ENCODE assay signal across 1 cellular context in the genomic region with DNA sequence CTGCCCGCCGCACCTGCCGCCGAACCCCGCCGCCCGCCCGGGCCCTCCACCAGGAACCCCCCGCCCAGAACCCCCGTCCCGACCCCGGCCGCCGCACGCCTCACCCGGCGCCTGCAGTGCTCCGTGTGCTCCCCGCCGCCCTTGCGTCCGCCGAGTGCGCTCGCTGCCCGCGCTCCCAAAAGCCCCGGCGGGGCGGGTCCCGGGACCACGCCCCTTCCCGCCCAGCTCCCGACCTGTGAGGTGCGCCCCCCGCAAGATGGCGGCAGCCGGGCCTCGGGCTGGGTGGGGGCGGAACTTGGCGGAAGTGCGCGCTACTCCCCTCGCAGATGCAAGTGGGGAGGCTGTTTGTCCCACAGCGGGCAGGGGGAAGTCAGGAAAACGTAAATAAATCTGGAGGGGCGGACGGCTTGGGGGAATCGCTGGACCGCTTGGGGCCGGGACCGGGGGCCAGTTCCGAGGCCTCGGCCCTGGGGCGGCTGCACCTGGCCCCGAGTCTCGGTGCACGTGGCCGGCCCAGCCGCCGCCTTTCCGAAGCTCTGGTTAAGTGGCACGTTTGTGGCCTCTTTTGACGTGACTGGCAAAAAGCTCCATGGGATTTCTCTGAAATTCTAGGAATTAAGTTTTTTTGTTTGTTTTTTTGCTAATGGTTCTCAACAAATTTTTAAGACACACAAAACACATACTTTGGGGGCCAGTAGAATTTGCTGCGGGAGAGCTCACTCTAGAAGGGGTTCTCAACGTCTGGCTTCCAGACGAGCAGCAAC.
TF ChIP-seq lines count a peak whose summit lies in the region.

Gene EZR, minus strand, starts transcription at position 156 of the 764 bp plus-strand sequence. CDS start 1,275 bp downstream, outside the sequence.

TF ChIP-seq in K562, 482 proteins besides CTCF, POLR2A, EP300 and RAD21 (continued from another document and continues in another):
- no peak for TF ChIP-seq RAD51 (IDR thresholded peaks at IDR 0.05; ENCODE audit: borderline replicate concordance, low read depth)
- TF ChIP-seq TBL1XR1 (IDR thresholded peaks at IDR 0.05; ENCODE audit: low read length in 2 of 2): no peak; a peak in 1 of 4 replicates
- peak; percentile 75; the same call in 1 of the 2 replicates for TF ChIP-seq ZNF57 (CRISPR knock-in tag; IDR thresholded peaks at IDR 0.05)
- TF ChIP-seq ZNF398 (CRISPR knock-in tag; IDR thresholded peaks at IDR 0.05): no peak
- peak; percentile 99 for TF ChIP-seq ZBTB7A (IDR thresholded peaks at IDR 0.05; ENCODE audit: borderline replicate concordance, control insufficient read depth, low read depth, low read length)
- no peak for TF ChIP-seq HDAC3 (IDR thresholded peaks at IDR 0.05; ENCODE audit: borderline replicate concordance, partially characterized antibody)
- no peak; the same call in 1 of the 2 replicates for TF ChIP-seq JUN (IDR thresholded peaks at IDR 0.05; ENCODE audit: borderline replicate concordance, low read depth, low read length)
- TF ChIP-seq JUN (CRISPR knock-in tag; IDR thresholded peaks at IDR 0.05; ENCODE audit: borderline replicate concordance): peak; percentile 50; the same call in 1 of the 2 replicates
- TF ChIP-seq SMAD2 (IDR thresholded peaks at IDR 0.05; ENCODE audit: low read depth, low read length): no peak
- TF ChIP-seq SMARCA4 (IDR thresholded peaks at IDR 0.05): 0 out of 2 replicates have a peak, but pooled peaks have one; percentile 18
- peak; percentile 83 for TF ChIP-seq FUS (optimal IDR thresholded peaks at IDR 0.05; ENCODE audit: low read depth, low read length)
- no peak; the same call in 1 of the 2 replicates for TF ChIP-seq CREB1 (IDR thresholded peaks at IDR 0.05)
- TF ChIP-seq CREB1 (CRISPR knock-in tag; IDR thresholded peaks at IDR 0.05): peak; percentile 47; the same call in 1 of the 2 replicates
- TF ChIP-seq SRSF1 (IDR thresholded peaks at IDR 0.05; ENCODE audit: low read depth, low read length): no peak
- TF ChIP-seq ZNF830 (CRISPR knock-in tag; IDR thresholded peaks at IDR 0.05): 0 out of 2 replicates have a peak, but pooled peaks have one; percentile 32
- no peak; the same call in 1 of the 2 replicates for TF ChIP-seq CBFB (CRISPR knock-in tag; IDR thresholded peaks at IDR 0.05)
- TF ChIP-seq DPF2 (IDR thresholded peaks at IDR 0.05): peak; percentile 26; the same call in 1 of the 2 replicates
- TF ChIP-seq ZBTB34 (CRISPR knock-in tag; IDR thresholded peaks at IDR 0.05): peak; percentile 79
- TF ChIP-seq ZNF445 (CRISPR knock-in tag; IDR thresholded peaks at IDR 0.05; ENCODE audit: low read depth): peak; percentile 68; the same call in 1 of the 2 replicates
- TF ChIP-seq SREBF1 (IDR thresholded peaks at IDR 0.05; ENCODE audit: borderline replicate concordance, low read depth, low read length): no peak
- TF ChIP-seq EGR1 (conservative IDR thresholded peaks at IDR 0.05): peak; percentile 89
- peak; percentile 82 for TF ChIP-seq TBP (optimal IDR thresholded peaks at IDR 0.05; ENCODE audit: low read depth, low read length)
- no peak for TF ChIP-seq SIRT6 (IDR thresholded peaks at IDR 0.05; ENCODE audit: low read depth, low read length)
- TF ChIP-seq, protein P1, sequence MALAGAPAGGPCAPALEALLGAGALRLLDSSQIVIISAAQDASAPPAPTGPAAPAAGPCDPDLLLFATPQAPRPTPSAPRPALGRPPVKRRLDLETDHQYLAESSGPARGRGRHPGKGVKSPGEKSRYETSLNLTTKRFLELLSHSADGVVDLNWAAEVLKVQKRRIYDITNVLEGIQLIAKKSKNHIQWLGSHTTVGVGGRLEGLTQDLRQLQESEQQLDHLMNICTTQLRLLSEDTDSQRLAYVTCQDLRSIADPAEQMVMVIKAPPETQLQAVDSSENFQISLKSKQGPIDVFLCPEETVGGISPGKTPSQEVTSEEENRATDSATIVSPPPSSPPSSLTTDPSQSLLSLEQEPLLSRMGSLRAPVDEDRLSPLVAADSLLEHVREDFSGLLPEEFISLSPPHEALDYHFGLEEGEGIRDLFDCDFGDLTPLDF (CRISPR knock-in tag; IDR thresholded peaks at IDR 0.05): peak; percentile 68; the same call in 1 of the 2 replicates
- TF ChIP-seq ZSCAN29 (IDR thresholded peaks at IDR 0.05): no peak
- peak; percentile 82 for TF ChIP-seq NUFIP1 (IDR thresholded peaks at IDR 0.05; ENCODE audit: partially characterized antibody)
- TF ChIP-seq, protein P2, sequence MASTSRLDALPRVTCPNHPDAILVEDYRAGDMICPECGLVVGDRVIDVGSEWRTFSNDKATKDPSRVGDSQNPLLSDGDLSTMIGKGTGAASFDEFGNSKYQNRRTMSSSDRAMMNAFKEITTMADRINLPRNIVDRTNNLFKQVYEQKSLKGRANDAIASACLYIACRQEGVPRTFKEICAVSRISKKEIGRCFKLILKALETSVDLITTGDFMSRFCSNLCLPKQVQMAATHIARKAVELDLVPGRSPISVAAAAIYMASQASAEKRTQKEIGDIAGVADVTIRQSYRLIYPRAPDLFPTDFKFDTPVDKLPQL (IDR thresholded peaks at IDR 0.05; ENCODE audit: extremely low read depth, insufficient read length): no peak
- TF ChIP-seq NR2C2 (CRISPR knock-in tag; IDR thresholded peaks at IDR 0.05): no peak
- TF ChIP-seq NR2C2 (tag; IDR thresholded peaks at IDR 0.05): peak; percentile 65
- TF ChIP-seq KAT8 (IDR thresholded peaks at IDR 0.05; ENCODE audit: low read depth): no peak
- TF ChIP-seq TCF7 (IDR thresholded peaks at IDR 0.05; ENCODE audit: borderline replicate concordance): no peak
- TF ChIP-seq ZNF707 (CRISPR knock-in tag; conservative IDR thresholded peaks at IDR 0.05): no peak
- TF ChIP-seq TEAD1 (CRISPR knock-in tag; IDR thresholded peaks at IDR 0.05): peak; percentile 53 to 54; a peak in 2 of 4 replicates
- peak; percentile 58; the same call in 1 of the 2 replicates for TF ChIP-seq ZNF740 (CRISPR knock-in tag; IDR thresholded peaks at IDR 0.05)
- peak in 1 of 2 experiments; percentile 71; a peak in 1 of 4 replicates for TF ChIP-seq ZNF740 (tag; IDR thresholded peaks at IDR 0.05)
- TF ChIP-seq, protein P3, sequence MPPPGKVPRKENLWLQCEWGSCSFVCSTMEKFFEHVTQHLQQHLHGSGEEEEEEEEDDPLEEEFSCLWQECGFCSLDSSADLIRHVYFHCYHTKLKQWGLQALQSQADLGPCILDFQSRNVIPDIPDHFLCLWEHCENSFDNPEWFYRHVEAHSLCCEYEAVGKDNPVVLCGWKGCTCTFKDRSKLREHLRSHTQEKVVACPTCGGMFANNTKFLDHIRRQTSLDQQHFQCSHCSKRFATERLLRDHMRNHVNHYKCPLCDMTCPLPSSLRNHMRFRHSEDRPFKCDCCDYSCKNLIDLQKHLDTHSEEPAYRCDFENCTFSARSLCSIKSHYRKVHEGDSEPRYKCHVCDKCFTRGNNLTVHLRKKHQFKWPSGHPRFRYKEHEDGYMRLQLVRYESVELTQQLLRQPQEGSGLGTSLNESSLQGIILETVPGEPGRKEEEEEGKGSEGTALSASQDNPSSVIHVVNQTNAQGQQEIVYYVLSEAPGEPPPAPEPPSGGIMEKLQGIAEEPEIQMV (tag; conservative IDR thresholded peaks at IDR 0.05; ENCODE audit: low read depth): no peak
- peak; percentile 78; the same call in 1 of the 2 replicates for TF ChIP-seq AFF4 (CRISPR knock-in tag; IDR thresholded peaks at IDR 0.05)
- no peak for TF ChIP-seq NCOA4 (IDR thresholded peaks at IDR 0.05; ENCODE audit: partially characterized antibody)
- TF ChIP-seq HDGF (IDR thresholded peaks at IDR 0.05): no peak
- TF ChIP-seq, protein P4, sequence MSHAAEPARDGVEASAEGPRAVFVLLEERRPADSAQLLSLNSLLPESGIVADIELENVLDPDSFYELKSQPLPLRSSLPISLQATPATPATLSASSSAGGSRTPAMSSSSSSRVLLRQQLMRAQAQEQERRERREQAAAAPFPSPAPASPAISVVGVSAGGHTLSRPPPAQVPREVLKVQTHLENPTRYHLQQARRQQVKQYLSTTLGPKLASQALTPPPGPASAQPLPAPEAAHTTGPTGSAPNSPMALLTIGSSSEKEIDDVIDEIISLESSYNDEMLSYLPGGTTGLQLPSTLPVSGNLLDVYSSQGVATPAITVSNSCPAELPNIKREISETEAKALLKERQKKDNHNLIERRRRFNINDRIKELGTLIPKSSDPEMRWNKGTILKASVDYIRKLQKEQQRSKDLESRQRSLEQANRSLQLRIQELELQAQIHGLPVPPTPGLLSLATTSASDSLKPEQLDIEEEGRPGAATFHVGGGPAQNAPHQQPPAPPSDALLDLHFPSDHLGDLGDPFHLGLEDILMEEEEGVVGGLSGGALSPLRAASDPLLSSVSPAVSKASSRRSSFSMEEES (CRISPR knock-in tag; IDR thresholded peaks at IDR 0.05): no peak
- no peak for TF ChIP-seq ZNF408 (CRISPR knock-in tag; IDR thresholded peaks at IDR 0.05; ENCODE audit: low read depth)
- no peak for TF ChIP-seq ZNF695 (CRISPR knock-in tag; IDR thresholded peaks at IDR 0.05)
- no peak for TF ChIP-seq MTA1 (IDR thresholded peaks at IDR 0.05; ENCODE audit: borderline replicate concordance)
- TF ChIP-seq MYC (IDR thresholded peaks at IDR 0.05; ENCODE audit: low read depth, low read length): peak; percentile 78
- peak; percentile 52; the same call in 1 of the 2 replicates for TF ChIP-seq MYC (CRISPR knock-in tag; IDR thresholded peaks at IDR 0.05; ENCODE audit: borderline replicate concordance, low read depth)
